1 cellular context compared by ENCODE assay signal in the genomic region with DNA sequence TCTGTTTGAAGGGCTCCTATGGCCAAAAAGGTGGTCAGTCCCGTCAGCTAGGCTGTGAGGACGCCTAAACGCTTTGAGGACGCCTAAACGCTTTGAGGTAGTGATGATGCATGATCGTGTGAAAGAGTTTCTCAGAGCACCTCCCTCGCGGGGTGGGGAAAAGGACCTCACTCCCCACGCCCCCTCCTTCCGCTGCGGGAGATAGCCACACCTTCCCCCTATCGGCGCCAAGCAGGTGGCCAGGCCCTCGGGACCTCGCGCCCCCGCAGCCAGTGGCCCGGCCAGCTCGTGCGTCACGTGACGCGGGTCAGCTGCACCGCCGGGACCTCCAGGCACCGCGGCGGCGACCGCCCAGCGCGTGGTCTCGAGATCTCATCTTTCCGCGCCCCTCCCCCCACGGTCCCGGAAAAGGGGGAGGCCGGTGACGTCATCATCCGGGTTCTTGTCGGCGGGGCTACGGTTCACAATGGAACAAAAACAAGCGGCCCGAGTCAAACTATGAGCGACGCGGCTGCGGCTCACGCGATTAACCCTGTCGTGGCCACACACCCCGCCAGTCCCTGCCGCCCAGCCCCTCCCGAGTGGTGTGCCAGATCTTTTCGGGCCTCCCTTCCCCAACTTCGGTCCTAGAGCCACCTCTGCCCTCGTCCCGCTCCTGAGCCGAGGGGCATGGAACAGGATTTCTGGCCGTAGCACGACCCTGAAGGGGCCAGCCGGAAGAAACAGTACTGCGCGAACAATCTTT.
TF ChIP-seq lines count a peak whose summit lies in the region.

No MANE protein-coding gene starts in this region.

TF ChIP-seq in K562, 482 proteins besides CTCF, POLR2A, EP300 and RAD21 (continued from another document and continues in another):
- TF ChIP-seq ZBTB26 (CRISPR knock-in tag; IDR thresholded peaks at IDR 0.05), result no peak
- no peak for TF ChIP-seq SRSF9 (IDR thresholded peaks at IDR 0.05; ENCODE audit: borderline replicate concordance, low read depth, low read length)
- peak; percentile 70; the same call in 1 of the 2 replicates for TF ChIP-seq MYNN (IDR thresholded peaks at IDR 0.05)
- TF ChIP-seq MYNN (CRISPR knock-in tag; IDR thresholded peaks at IDR 0.05), result no peak
- TF ChIP-seq ATF7 (IDR thresholded peaks at IDR 0.05), result peak; percentile 99
- no peak for TF ChIP-seq ZNF436 (CRISPR knock-in tag; IDR thresholded peaks at IDR 0.05)
- no peak for TF ChIP-seq HSF4 (CRISPR knock-in tag; IDR thresholded peaks at IDR 0.05; ENCODE audit: borderline replicate concordance)
- no peak; a peak in 1 of 4 replicates for TF ChIP-seq KDM4B (IDR thresholded peaks at IDR 0.05; ENCODE audit: borderline replicate concordance in 2 of 2, low read depth in 1 of 2)
- TF ChIP-seq TARDBP (IDR thresholded peaks at IDR 0.05), result no peak
- no peak for TF ChIP-seq ZNF280A (IDR thresholded peaks at IDR 0.05; ENCODE audit: low read depth, partially characterized antibody)
- TF ChIP-seq RCOR1 (IDR thresholded peaks at IDR 0.05; ENCODE audit: borderline replicate concordance in 1 of 2, low read depth in 2 of 2, low read length in 2 of 2), result 0 out of 4 replicates have a peak, but pooled peaks of 1 of the 2 experiments have one; percentile 34
- TF ChIP-seq BCLAF1 (IDR thresholded peaks at IDR 0.05; ENCODE audit: borderline replicate concordance in 1 of 2, control insufficient read depth in 1 of 2, low read depth in 2 of 2, low read length in 1 of 2), result no peak
- no peak for TF ChIP-seq ZNF785 (CRISPR knock-in tag; IDR thresholded peaks at IDR 0.05)
- TF ChIP-seq CREB1 (IDR thresholded peaks at IDR 0.05), result peak; percentile 92
- peak; percentile 95 for TF ChIP-seq CREB1 (CRISPR knock-in tag; IDR thresholded peaks at IDR 0.05)
- no peak for TF ChIP-seq ZNF445 (CRISPR knock-in tag; IDR thresholded peaks at IDR 0.05; ENCODE audit: low read depth)
- TF ChIP-seq RBM39 (optimal IDR thresholded peaks at IDR 0.05; ENCODE audit: low read depth, low read length), result no peak
- no peak for TF ChIP-seq SMARCC2 (IDR thresholded peaks at IDR 0.05; ENCODE audit: low read depth)
- TF ChIP-seq CBFA2T3 (IDR thresholded peaks at IDR 0.05), result peak; percentile 96
- peak; percentile 98 for TF ChIP-seq CXXC5 (CRISPR knock-in tag; IDR thresholded peaks at IDR 0.05)
- TF ChIP-seq XRCC5 (IDR thresholded peaks at IDR 0.05; ENCODE audit: low read depth, low read length), result 0 out of 2 replicates have a peak, but pooled peaks have one; percentile 14
- peak; percentile 32 for TF ChIP-seq RBM25 (IDR thresholded peaks at IDR 0.05; ENCODE audit: low read depth, low read length, severe bottlenecking)
- TF ChIP-seq, protein P1, sequence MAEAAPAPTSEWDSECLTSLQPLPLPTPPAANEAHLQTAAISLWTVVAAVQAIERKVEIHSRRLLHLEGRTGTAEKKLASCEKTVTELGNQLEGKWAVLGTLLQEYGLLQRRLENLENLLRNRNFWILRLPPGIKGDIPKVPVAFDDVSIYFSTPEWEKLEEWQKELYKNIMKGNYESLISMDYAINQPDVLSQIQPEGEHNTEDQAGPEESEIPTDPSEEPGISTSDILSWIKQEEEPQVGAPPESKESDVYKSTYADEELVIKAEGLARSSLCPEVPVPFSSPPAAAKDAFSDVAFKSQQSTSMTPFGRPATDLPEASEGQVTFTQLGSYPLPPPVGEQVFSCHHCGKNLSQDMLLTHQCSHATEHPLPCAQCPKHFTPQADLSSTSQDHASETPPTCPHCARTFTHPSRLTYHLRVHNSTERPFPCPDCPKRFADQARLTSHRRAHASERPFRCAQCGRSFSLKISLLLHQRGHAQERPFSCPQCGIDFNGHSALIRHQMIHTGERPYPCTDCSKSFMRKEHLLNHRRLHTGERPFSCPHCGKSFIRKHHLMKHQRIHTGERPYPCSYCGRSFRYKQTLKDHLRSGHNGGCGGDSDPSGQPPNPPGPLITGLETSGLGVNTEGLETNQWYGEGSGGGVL (CRISPR knock-in tag; IDR thresholded peaks at IDR 0.05), result no peak
- no peak for TF ChIP-seq FOXO4 (CRISPR knock-in tag; IDR thresholded peaks at IDR 0.05)
- peak; percentile 86 for TF ChIP-seq MTA3 (IDR thresholded peaks at IDR 0.05; ENCODE audit: borderline replicate concordance)
- TF ChIP-seq CHCHD3 (CRISPR knock-in tag; IDR thresholded peaks at IDR 0.05), result no peak
- no peak for TF ChIP-seq ZBTB8A (IDR thresholded peaks at IDR 0.05; ENCODE audit: partially characterized antibody)
- no peak for TF ChIP-seq HDAC6 (IDR thresholded peaks at IDR 0.05; ENCODE audit: low read depth, low read length)
- no peak for TF ChIP-seq HNRNPLL (IDR thresholded peaks at IDR 0.05; ENCODE audit: low read depth, low read length, poor library complexity, severe bottlenecking)
- peak; percentile 100 for TF ChIP-seq ATF3 (IDR thresholded peaks at IDR 0.05)
- TF ChIP-seq ATF3 (CRISPR knock-in tag; conservative IDR thresholded peaks at IDR 0.05), result peak; percentile 95
- TF ChIP-seq LEF1 (IDR thresholded peaks at IDR 0.05), result peak; percentile 79
- TF ChIP-seq ZFX (CRISPR knock-in tag; IDR thresholded peaks at IDR 0.05), result peak; percentile 57; the same call in 1 of the 2 replicates
- TF ChIP-seq, protein P2, sequence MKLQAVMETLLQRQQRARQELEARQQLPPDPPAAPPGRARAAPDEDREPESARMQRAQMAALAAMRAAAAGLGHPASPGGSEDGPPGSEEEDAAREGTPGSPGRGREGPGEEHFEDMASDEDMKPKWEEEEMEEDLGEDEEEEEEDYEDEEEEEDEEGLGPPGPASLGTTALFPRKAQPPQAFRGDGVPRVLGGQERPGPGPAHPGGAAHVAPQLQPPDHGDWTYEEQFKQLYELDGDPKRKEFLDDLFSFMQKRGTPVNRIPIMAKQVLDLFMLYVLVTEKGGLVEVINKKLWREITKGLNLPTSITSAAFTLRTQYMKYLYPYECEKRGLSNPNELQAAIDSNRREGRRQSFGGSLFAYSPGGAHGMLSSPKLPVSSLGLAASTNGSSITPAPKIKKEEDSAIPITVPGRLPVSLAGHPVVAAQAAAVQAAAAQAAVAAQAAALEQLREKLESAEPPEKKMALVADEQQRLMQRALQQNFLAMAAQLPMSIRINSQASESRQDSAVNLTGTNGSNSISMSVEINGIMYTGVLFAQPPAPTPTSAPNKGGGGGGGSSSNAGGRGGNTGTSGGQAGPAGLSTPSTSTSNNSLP (IDR thresholded peaks at IDR 0.05; ENCODE audit: borderline replicate concordance, low read depth, low read length), result no peak
- no peak for TF ChIP-seq ZC3H8 (IDR thresholded peaks at IDR 0.05)
- peak; percentile 24; the same call in 1 of the 2 replicates for TF ChIP-seq LCOR (CRISPR knock-in tag; IDR thresholded peaks at IDR 0.05)
- TF ChIP-seq GATAD2A (IDR thresholded peaks at IDR 0.05), result 0 out of 2 replicates have a peak, but pooled peaks have one; percentile 63
- TF ChIP-seq BRD9 (IDR thresholded peaks at IDR 0.05; ENCODE audit: low read depth, partially characterized antibody), result peak; percentile 82
- peak; percentile 81 for TF ChIP-seq TAL1 (IDR thresholded peaks at IDR 0.05)
- TF ChIP-seq, protein P3, sequence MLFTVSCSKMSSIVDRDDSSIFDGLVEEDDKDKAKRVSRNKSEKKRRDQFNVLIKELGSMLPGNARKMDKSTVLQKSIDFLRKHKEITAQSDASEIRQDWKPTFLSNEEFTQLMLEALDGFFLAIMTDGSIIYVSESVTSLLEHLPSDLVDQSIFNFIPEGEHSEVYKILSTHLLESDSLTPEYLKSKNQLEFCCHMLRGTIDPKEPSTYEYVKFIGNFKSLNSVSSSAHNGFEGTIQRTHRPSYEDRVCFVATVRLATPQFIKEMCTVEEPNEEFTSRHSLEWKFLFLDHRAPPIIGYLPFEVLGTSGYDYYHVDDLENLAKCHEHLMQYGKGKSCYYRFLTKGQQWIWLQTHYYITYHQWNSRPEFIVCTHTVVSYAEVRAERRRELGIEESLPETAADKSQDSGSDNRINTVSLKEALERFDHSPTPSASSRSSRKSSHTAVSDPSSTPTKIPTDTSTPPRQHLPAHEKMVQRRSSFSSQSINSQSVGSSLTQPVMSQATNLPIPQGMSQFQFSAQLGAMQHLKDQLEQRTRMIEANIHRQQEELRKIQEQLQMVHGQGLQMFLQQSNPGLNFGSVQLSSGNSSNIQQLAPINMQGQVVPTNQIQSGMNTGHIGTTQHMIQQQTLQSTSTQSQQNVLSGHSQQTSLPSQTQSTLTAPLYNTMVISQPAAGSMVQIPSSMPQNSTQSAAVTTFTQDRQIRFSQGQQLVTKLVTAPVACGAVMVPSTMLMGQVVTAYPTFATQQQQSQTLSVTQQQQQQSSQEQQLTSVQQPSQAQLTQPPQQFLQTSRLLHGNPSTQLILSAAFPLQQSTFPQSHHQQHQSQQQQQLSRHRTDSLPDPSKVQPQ (CRISPR knock-in tag; IDR thresholded peaks at IDR 0.05; ENCODE audit: borderline replicate concordance), result 0 out of 2 replicates have a peak, but pooled peaks have one; percentile 14
- peak; percentile 40; the same call in 1 of the 2 replicates for TF ChIP-seq DMBX1 (CRISPR knock-in tag; IDR thresholded peaks at IDR 0.05; ENCODE audit: borderline replicate concordance)
- TF ChIP-seq RBM15 (IDR thresholded peaks at IDR 0.05; ENCODE audit: insufficient read depth, low read length), result no peak
- TF ChIP-seq, protein P4, sequence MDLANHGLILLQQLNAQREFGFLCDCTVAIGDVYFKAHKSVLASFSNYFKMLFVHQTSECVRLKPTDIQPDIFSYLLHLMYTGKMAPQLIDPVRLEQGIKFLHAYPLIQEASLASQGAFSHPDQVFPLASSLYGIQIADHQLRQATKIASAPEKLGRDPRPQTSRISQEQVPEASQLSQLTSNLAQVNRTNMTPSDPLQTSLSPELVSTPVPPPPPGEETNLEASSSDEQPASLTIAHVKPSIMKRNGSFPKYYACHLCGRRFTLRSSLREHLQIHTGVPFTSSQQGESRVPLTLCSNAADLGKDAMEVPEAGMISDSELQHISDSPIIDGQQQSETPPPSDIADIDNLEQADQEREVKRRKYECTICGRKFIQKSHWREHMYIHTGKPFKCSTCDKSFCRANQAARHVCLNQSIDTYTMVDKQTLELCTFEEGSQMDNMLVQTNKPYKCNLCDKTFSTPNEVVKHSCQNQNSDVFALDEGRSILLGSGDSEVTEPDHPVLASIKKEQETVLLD (IDR thresholded peaks at IDR 0.05), result peak; percentile 60; the same call in 1 of the 2 replicates
- TF ChIP-seq MAFG (tag; conservative IDR thresholded peaks at IDR 0.05), result 0 out of 2 replicates have a peak, but pooled peaks have one; percentile 4
- peak; percentile 12; the same call in 1 of the 2 replicates for TF ChIP-seq C11orf30 (IDR thresholded peaks at IDR 0.05; ENCODE audit: low read depth)
- no peak; the same call in 1 of the 2 replicates for TF ChIP-seq NCOA1 (IDR thresholded peaks at IDR 0.05; ENCODE audit: low read depth)
- TF ChIP-seq CREBBP (IDR thresholded peaks at IDR 0.05; ENCODE audit: low read depth, low read length), result no peak
